ENCODE assay signal across 1 cellular context in the genomic region with DNA sequence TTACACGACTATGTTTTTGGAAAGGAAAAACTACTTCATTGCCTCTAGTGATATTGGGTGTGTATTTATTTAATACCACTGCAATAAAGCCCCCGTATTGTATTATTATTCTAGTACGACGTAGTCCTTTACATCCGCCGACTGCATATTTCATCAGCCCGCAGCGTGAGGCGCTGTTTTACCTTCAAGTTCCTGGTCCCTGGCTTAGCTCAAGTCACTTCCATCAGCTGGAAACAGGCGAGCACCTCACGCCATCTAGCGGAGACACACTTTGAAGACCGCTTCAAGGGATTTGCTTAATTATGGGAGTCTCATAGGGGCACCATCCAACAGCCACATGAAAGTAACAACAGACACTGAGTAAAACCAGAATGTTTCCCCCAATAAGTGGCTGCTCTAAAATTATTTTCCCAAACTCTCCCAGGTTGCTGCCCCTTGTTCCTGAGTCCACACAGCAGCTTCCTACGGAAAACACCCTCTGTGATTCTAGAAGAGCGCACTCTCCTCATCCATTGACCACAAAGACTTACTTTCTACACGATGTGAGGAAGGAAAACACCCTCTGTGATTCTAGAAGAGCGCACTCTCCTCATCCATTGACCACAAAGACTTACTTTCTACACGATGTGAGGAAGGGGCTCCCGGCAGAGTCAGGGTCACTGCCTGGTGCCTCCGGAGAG.
TF ChIP-seq lines count a peak whose summit lies in the region.

No MANE protein-coding gene starts in this region.

TF ChIP-seq in GM23338, 12 proteins besides CTCF, POLR2A, EP300 and RAD21 (continued from another document):
- TF ChIP-seq, protein P1, sequence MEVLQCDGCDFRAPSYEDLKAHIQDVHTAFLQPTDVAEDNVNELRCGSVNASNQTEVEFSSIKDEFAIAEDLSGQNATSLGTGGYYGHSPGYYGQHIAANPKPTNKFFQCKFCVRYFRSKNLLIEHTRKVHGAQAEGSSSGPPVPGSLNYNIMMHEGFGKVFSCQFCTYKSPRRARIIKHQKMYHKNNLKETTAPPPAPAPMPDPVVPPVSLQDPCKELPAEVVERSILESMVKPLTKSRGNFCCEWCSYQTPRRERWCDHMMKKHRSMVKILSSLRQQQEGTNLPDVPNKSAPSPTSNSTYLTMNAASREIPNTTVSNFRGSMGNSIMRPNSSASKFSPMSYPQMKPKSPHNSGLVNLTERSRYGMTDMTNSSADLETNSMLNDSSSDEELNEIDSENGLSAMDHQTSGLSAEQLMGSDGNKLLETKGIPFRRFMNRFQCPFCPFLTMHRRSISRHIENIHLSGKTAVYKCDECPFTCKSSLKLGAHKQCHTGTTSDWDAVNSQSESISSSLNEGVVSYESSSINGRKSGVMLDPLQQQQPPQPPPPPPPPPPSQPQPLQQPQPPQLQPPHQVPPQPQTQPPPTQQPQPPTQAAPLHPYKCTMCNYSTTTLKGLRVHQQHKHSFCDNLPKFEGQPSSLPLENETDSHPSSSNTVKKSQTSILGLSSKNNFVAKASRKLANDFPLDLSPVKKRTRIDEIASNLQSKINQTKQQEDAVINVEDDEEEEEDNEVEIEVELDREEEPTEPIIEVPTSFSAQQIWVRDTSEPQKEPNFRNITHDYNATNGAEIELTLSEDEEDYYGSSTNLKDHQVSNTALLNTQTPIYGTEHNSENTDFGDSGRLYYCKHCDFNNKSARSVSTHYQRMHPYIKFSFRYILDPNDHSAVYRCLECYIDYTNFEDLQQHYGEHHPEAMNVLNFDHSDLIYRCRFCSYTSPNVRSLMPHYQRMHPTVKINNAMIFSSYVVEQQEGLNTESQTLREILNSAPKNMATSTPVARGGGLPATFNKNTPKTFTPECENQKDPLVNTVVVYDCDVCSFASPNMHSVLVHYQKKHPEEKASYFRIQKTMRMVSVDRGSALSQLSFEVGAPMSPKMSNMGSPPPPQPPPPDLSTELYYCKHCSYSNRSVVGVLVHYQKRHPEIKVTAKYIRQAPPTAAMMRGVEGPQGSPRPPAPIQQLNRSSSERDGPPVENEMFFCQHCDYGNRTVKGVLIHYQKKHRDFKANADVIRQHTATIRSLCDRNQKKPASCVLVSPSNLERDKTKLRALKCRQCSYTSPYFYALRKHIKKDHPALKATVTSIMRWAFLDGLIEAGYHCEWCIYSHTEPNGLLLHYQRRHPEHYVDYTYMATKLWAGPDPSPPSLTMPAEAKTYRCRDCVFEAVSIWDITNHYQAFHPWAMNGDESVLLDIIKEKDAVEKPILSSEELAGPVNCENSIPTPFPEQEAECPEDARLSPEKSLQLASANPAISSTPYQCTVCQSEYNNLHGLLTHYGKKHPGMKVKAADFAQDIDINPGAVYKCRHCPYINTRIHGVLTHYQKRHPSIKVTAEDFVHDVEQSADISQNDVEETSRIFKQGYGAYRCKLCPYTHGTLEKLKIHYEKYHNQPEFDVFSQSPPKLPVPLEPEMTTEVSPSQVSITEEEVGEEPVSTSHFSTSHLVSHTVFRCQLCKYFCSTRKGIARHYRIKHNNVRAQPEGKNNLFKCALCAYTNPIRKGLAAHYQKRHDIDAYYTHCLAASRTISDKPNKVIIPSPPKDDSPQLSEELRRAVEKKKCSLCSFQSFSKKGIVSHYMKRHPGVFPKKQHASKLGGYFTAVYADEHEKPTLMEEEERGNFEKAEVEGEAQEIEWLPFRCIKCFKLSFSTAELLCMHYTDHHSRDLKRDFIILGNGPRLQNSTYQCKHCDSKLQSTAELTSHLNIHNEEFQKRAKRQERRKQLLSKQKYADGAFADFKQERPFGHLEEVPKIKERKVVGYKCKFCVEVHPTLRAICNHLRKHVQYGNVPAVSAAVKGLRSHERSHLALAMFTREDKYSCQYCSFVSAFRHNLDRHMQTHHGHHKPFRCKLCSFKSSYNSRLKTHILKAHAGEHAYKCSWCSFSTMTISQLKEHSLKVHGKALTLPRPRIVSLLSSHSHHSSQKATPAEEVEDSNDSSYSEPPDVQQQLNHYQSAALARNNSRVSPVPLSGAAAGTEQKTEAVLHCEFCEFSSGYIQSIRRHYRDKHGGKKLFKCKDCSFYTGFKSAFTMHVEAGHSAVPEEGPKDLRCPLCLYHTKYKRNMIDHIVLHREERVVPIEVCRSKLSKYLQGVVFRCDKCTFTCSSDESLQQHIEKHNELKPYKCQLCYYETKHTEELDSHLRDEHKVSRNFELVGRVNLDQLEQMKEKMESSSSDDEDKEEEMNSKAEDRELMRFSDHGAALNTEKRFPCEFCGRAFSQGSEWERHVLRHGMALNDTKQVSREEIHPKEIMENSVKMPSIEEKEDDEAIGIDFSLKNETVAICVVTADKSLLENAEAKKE (CRISPR knock-in tag; IDR thresholded peaks at IDR 0.05) = no peak
- TF ChIP-seq JUNB (IDR thresholded peaks at IDR 0.05; ENCODE audit: unreplicated experiment) = no peak
TF ChIP-seq in GM23338: peak in this region for 0.
